ENCODE assay signal across 8 cellular contexts in genomic region chrX:22135994-22136684, GRCh38.
A peak's percentile ranks its signal among the peaks of the same experiment; 100 is the strongest.
DNase-seq lines count a peak whose midpoint lies in the region; ATAC-seq and TF ChIP-seq lines count a peak whose summit lies in the region.

No MANE protein-coding gene starts in this region.

- no peaks in the 10 kb centered on the region for H3K27me3 Mint-ChIP-seq in activated naive CD8-positive, alpha-beta T cell

- no peaks in the 10 kb centered on the region for H3K36me3 Mint-ChIP-seq in activated naive CD8-positive, alpha-beta T cell

- intact Hi-C loops in heart left ventricle (cut with DNase I): loop anchor here in 8 of 10 donors (5.0 to 10.0 kb wide), 6 partner anchors 56 to 1419 kb away; no protein-coding TSS in a partner anchor

- no peaks in the 10 kb centered on the region for H3K36me3 ChIP-seq in heart left ventricle
- no peaks in the 10 kb centered on the region for H3K36me3 ChIP-seq in H7 (replicated peaks; ENCODE audit: control insufficient read depth, insufficient read depth, low read length)

- H3K27ac Mint-ChIP-seq in activated naive CD8-positive, alpha-beta T cell: peak overlapping the region; percentile 4

- peak overlapping the region in 3 of 12 donors; percentile 21 to 44 (median 25) for H3K27ac ChIP-seq in heart left ventricle

- no peaks in the 10 kb centered on the region for H3K9me3 ChIP-seq in heart left ventricle

- ATAC-seq in heart left ventricle (peak in 2 of 4 donors; percentile 26 to 37), GM19455 (IDR thresholded peaks at IDR 0.05; ENCODE audit: unreplicated experiment) (no peak)

- peaks cover 0 to 10% (median 0%) of the 10 kb centered on the region in 12 donors for H3K4me1 ChIP-seq in heart left ventricle

- no peak for TF ChIP-seq POLR2A in heart left ventricle (IDR thresholded peaks at IDR 0.05)

- H3K4me3 ChIP-seq in GM12864 (ENCODE audit: low read depth, low read length): no peak overlapping the region
- H3K4me3 ChIP-seq in heart left ventricle: no peak overlapping the region
- no peak overlapping the region for H3K4me3 ChIP-seq in H7 (ENCODE audit: insufficient read depth, low read depth, low read length)

- WGBS in heart left ventricle, 4 donors: 23 to 27% (median 25%) methylated on average over 11 of the region's 11 CpGs

- TF ChIP-seq CTCF in GM12864 (IDR thresholded peaks at IDR 0.05; ENCODE audit: low read depth, low read length, missing control alignments) (peak; percentile 38), heart left ventricle (IDR thresholded peaks at IDR 0.05) (peak; percentile 44 to 82 (median 64))

- H3K4me3 Mint-ChIP-seq in activated naive CD8-positive, alpha-beta T cell: peak overlapping the region; percentile 47

- H3K27me3 ChIP-seq in heart left ventricle: peaks cover 0 to 17% (median 0%) of the 10 kb centered on the region in 9 donors
- H3K27me3 ChIP-seq in H7 (ENCODE audit: control insufficient read depth, insufficient read depth, low read length): no peaks in the 10 kb centered on the region

- no peaks in the 10 kb centered on the region for H3K9me3 Mint-ChIP-seq in activated naive CD8-positive, alpha-beta T cell (ENCODE audit: low read depth)

- DNase-seq in Ammon's horn (ENCODE audit: low spot score) (peak; percentile 25), GM12864 (ENCODE audit: low read depth) (peak; percentile 1), NCI-H2081 (lab: John Stamatoyannopoulos, UW) (peak; percentile 44 to 47), heart left ventricle (no peak), putamen (ENCODE audit: low spot score) (peak; percentile 20), H7 (no peak)

- peaks cover 12% of the 10 kb centered on the region for H3K4me1 Mint-ChIP-seq in activated naive CD8-positive, alpha-beta T cell (ENCODE audit: low read depth)

Comparison
In these comparisons a context has a peak if more than half of its experiments do, and no peak if none do; other contexts are left out.
1. DNase-seq: peak in Ammon's horn (single experiment), GM12864 (single experiment), NCI-H2081 (2 of 2) and putamen (single experiment); none in heart left ventricle (0 of 5) and H7 (single experiment).